In the genomic region with DNA sequence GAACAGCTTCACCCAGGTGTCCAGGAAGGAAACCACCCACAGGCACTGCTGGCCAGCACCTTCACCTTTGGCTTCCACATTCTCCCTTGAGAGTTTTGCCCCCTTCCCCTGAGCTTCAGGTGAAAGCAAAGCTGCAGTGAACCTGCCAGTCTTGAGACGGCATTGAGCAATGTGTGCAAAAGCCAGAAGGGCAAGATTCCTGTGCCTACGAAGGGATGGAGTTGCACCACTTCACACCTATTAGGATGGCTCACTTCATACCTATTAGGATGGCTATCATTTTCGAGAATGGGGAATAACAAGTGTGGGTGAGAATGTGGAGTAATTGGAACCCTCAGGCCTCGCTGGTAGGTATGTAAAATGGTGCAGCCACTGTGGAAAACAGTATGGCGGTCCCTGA, we compare ENCODE assay signal across 9 cellular contexts. TPM values are rescaled to one million over a fixed set of nuclear protein-coding genes. Genes with fewer than 3 reads are reported as not detected.
"Had no signal": no experiment of that assay in that cellular context is flagged by ENCODE, and none has a peak within 500 bp of the region (broad histone marks: within the 10 kb centered on the region; RNA-seq: fewer than 3 reads in every experiment).

No MANE protein-coding gene starts in this region.

- H3K9me3 Mint-ChIP-seq: GM23338 had no signal

- DNase-seq: HCEC 1CT, IMR-90 had no signal

- H3K27ac Mint-ChIP-seq: GM23338, H9 had no signal

- H3K4me3 Mint-ChIP-seq: GM23338, H9 had no signal

- FAIRE-seq: H1, H54, HTR-8/SVneo, K562 had no signal

- H3K4me3 ChIP-seq: GM23338, K562 had no signal

- ATAC-seq: K562 had no signal

- H2AFZ ChIP-seq: GM23338 had no signal

RNA-seq across cellular contexts. Expression of a gene that starts 7.2 kb away (rescaled TPM):
- total RNA-seq: GM23338, H1, H9, HT-29, IMR-90 had no signal
- polyA plus RNA-seq: GM23338, H1, IMR-90, K562 had no signal
